In genomic region chr22:20610757-20611156, GRCh38 we compare ENCODE assay signal across 29 cellular contexts.
"Had no signal": no experiment of that assay in that cellular context is flagged by ENCODE, and none has a peak within 500 bp of the region (broad histone marks: within the 10 kb centered on the region; RNA-seq: fewer than 3 reads in every experiment).

No MANE protein-coding gene starts in this region.

- H3K27ac Mint-ChIP-seq: dendritic cell treated with granulocyte-macrophage colony-stimulating factor and Interleukin-4, amounts not matched to agents 40 ng/mL and 50 ng/mL, for 4 days; progenitor cell of endocrine pancreas; stimulated activated memory B cell treated with anti-CD40 and anti-IgM and Interleukin-4, amounts not matched to agents 10 μg/mL and 1 μg/mL and 100 μg/mL, for 72 hours had no signal

- H2AFZ ChIP-seq: hepatocyte, parathyroid adenoma had no signal

- H3K27me3 ChIP-seq: colonic mucosa, hepatocyte, left lung, right lobe of liver, testis, upper lobe of left lung had no signal

- H3K9me3 Mint-ChIP-seq: dendritic cell treated with granulocyte-macrophage colony-stimulating factor and Interleukin-4, amounts not matched to agents 40 ng/mL and 50 ng/mL, for 4 days; naive thymus-derived CD4-positive, alpha-beta T cell; neural crest cell; stimulated activated memory B cell treated with anti-CD40 and anti-IgM and Interleukin-4, amounts not matched to agents 10 μg/mL and 1 μg/mL and 100 μg/mL, for 72 hours had no signal

- H3K9ac ChIP-seq: parathyroid adenoma had no signal

- H3K27ac ChIP-seq: colonic mucosa, esophagus muscularis mucosa, foreskin keratinocyte, gastroesophageal sphincter, heart left ventricle, hepatocyte, left lung, parathyroid adenoma, right lobe of liver, testis, tibial nerve, upper lobe of left lung had no signal

- FAIRE-seq: endothelial cell of umbilical vein, islet of Langerhans, small intestine had no signal

- H3K9me3 ChIP-seq: colonic mucosa, esophagus muscularis mucosa, gastroesophageal sphincter, heart left ventricle, left lung, right lobe of liver, testis, tibial nerve, upper lobe of left lung had no signal

- H3K4me2 ChIP-seq: hepatocyte had no signal

- H3K79me2 ChIP-seq: hepatocyte, parathyroid adenoma had no signal

- DNase-seq: colonic mucosa; effector CD8-positive, alpha-beta T cell; foreskin keratinocyte; heart left ventricle; left cardiac atrium; left lung; mammary epithelial cell; mesendoderm; midbrain; naive thymus-derived CD4-positive, alpha-beta T cell; right lobe of liver; small intestine; stimulated activated CD4-positive, alpha-beta T cell treated with anti-CD3 and anti-CD28 coated beads, Interleukin-15, amount 100 ng/mL, for 24 hours; stimulated activated CD4-positive, alpha-beta T cell treated with anti-CD3 and anti-CD28 coated beads, Interleukin-2, amount 100 ng/mL, for 48 hours; stimulated activated naive CD8-positive, alpha-beta T cell treated with anti-CD3 and anti-CD28 coated beads, Interleukin-15, Interleukin-2, amounts not matched to agents 100 U/mL and 50 U/mL, for 24 hours; substantia nigra; testis had no signal

- H3K36me3 ChIP-seq: colonic mucosa, esophagus muscularis mucosa, gastroesophageal sphincter, heart left ventricle, left lung, right lobe of liver, tibial nerve, upper lobe of left lung had no signal

- H3K4me1 ChIP-seq: colonic mucosa, esophagus muscularis mucosa, foreskin keratinocyte, gastroesophageal sphincter, left lung, parathyroid adenoma, testis, tibial nerve had no signal

- H3K36me3 Mint-ChIP-seq: naive thymus-derived CD4-positive, alpha-beta T cell; stimulated activated memory B cell treated with anti-CD40 and anti-IgM and Interleukin-4, amounts not matched to agents 10 μg/mL and 1 μg/mL and 100 μg/mL, for 72 hours had no signal

- H3K4me3 ChIP-seq: colonic mucosa, esophagus muscularis mucosa, gastroesophageal sphincter, heart left ventricle, hepatocyte, left lung, right lobe of liver, testis, tibial nerve, upper lobe of left lung had no signal

- ATAC-seq: gastroesophageal sphincter; heart left ventricle; left cardiac atrium; left lung; naive thymus-derived CD4-positive, alpha-beta T cell; right lobe of liver; stimulated activated memory B cell treated with anti-CD40 and anti-IgM and Interleukin-4, amounts not matched to agents 10 μg/mL and 1 μg/mL and 100 μg/mL, for 72 hours; stimulated activated naive CD8-positive, alpha-beta T cell treated with anti-CD3 and anti-CD28 coated beads, Interleukin-15, Interleukin-2, amounts not matched to agents 100 U/mL and 50 U/mL, for 24 hours had no signal

- H3K4me3 Mint-ChIP-seq: dendritic cell treated with granulocyte-macrophage colony-stimulating factor and Interleukin-4, amounts not matched to agents 40 ng/mL and 50 ng/mL, for 4 days; naive thymus-derived CD4-positive, alpha-beta T cell; neural crest cell; stimulated activated memory B cell treated with anti-CD40 and anti-IgM and Interleukin-4, amounts not matched to agents 10 μg/mL and 1 μg/mL and 100 μg/mL, for 72 hours had no signal
